29 cellular contexts compared by ENCODE assay signal in genomic region chr12:26309646-26310045, GRCh38.
"Had no signal": no experiment of that assay in that cellular context is flagged by ENCODE, and none has a peak within 500 bp of the region (broad histone marks: within the 10 kb centered on the region; RNA-seq: fewer than 3 reads in every experiment).

No MANE protein-coding gene starts in this region.

- H3K27ac ChIP-seq: adrenal gland, cardiac muscle cell, coronary artery, dorsolateral prefrontal cortex, right atrium auricular region, stomach, thyroid gland, upper lobe of right lung, WERI-Rb-1 had no signal

- DNase-seq: activated CD4-positive, alpha-beta memory T cell treated with anti-CD3 and anti-CD28 coated beads for 36 hours; activated CD4-positive, alpha-beta T cell treated with anti-CD3 and anti-CD28 coated beads, Interleukin-2, amount 10 ng/mL, durations not matched to agents 24 days and 14 days; activated CD8-positive, alpha-beta memory T cell treated with anti-CD3 and anti-CD28 coated beads, Interleukin-2, amount 50 U/mL, for 4 hours; activated effector memory CD4-positive, alpha-beta T cell treated with anti-CD3 and anti-CD28 coated beads, Interleukin-2, amount 50 U/mL, for 16 hours; activated naive CD4-positive, alpha-beta T cell treated with anti-CD3 and anti-CD28 coated beads for 36 hours; activated naive CD8-positive, alpha-beta T cell treated with anti-CD3 and anti-CD28 coated beads for 36 hours; activated T-cell treated with anti-CD3 and anti-CD28 coated beads, Interleukin-2, amount 50 U/mL, for 1 hour; adrenal gland; aorta; cerebellar nuclear complex; dorsolateral prefrontal cortex; effector memory CD4-positive, alpha-beta T cell; foreskin melanocyte; islet precursor cell; left cardiac atrium; left ventricle myocardium superior; mucosa of descending colon; stimulated activated CD4-positive, alpha-beta T cell treated with anti-CD3 and anti-CD28 coated beads, Interleukin-15, amount 100 ng/mL, for 24 hours; stimulated activated CD4-positive, alpha-beta T cell treated with anti-CD3 and anti-CD28 coated beads, Interleukin-2, amount 100 ng/mL, for 24 hours; stimulated activated naive B cell treated with anti-CD40 and anti-IgM and Interleukin-4, amounts not matched to agents 10 μg/mL and 1 μg/mL and 100 μg/mL, for 72 hours; stomach; thyroid gland; upper lobe of right lung; WERI-Rb-1 had no signal

- H3K9me3 ChIP-seq: adrenal gland, mucosa of descending colon, thyroid gland had no signal

- H3K4me1 ChIP-seq: adrenal gland, right atrium auricular region, stomach, thyroid gland, upper lobe of right lung had no signal

- H3K4me3 ChIP-seq: adrenal gland, cardiac muscle cell, coronary artery, dorsolateral prefrontal cortex, mucosa of descending colon, right atrium auricular region, stomach, thyroid gland, upper lobe of right lung had no signal

- H3K27me3 ChIP-seq: adrenal gland, cardiac muscle cell, dorsolateral prefrontal cortex, right atrium auricular region, stomach, thyroid gland, upper lobe of right lung had no signal

- H3K36me3 ChIP-seq: adrenal gland, cardiac muscle cell, right atrium auricular region, stomach, thyroid gland, upper lobe of right lung, WERI-Rb-1 had no signal

- ATAC-seq: activated CD4-positive, CD25-positive, alpha-beta regulatory T cell treated with anti-CD3 and anti-CD28 coated beads, Interleukin-2, amount 50 U/mL, for 24 hours; left cardiac atrium; left ventricle myocardium superior; mucosa of descending colon; natural killer cell treated with Interleukin-12 subunit alpha and Interleukin-12 subunit beta and Interleukin-15 and Interleukin-18, amount 100 ng/mL, for 72 hours; stimulated activated naive B cell treated with anti-CD40 and anti-IgM and Interleukin-4, amounts not matched to agents 10 μg/mL and 1 μg/mL and 100 μg/mL, for 72 hours; upper lobe of right lung had no signal
